In the genomic region with DNA sequence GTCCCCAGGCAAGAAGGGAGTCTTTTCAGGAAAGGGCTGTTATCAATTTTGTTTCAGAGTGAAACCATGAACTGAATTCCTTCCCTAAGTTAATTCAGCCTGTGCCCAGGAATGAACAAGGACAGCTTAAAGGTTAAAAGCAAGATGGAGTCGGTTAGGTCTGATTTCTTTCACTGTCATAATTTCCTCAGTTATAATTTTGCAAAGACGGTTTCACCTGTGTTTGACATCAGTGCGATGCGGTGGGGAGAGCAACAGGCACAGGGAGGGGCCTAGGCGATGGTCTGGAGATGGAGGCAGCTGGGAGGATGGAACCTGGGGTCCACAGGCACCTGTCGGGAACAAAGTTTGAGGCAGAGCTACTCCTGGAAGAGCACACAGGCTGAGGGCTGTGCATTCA, we compare ENCODE assay signal across 8 cellular contexts. TPM values are rescaled to one million over a fixed set of nuclear protein-coding genes. Genes with fewer than 3 reads are reported as not detected.
DNase-seq lines count a peak whose midpoint lies in the region; ATAC-seq, FAIRE-seq and TF ChIP-seq lines count a peak whose summit lies in the region.

No MANE protein-coding gene starts in this region.

- H3K4me3 ChIP-seq in heart left ventricle (peak overlapping the region in 11 of 12 donors; percentile 63 to 99 (median 86)), GM12878 (peak overlapping the region; percentile 90), urinary bladder (ENCODE audit: low read depth, low read length) (peak overlapping the region; percentile 58)

- 73 to 77% (median 75%) methylated on average over 6 of the region's 6 CpGs for WGBS in heart left ventricle, 4 donors
- 72% methylated on average over 6 of the region's 6 CpGs for WGBS in GM12878 (ENCODE audit: insufficient coverage, insufficient replicate concordance, low lambda C conversion rate, missing lambda C conversion rate)
- 80% methylated on average over 6 of the region's 6 CpGs for WGBS in urinary bladder

- H3K27me3 ChIP-seq in heart left ventricle (no peaks in the 10 kb centered on the region), GM12878 (replicated peaks in 1 of 2; ENCODE audit: control insufficient read depth in 2 of 2, insufficient read depth in 2 of 2, low read length in 1 of 2) (no peaks in the 10 kb centered on the region)

- peaks cover 0 to 9% (median 0%) of the 10 kb centered on the region in 9 donors for H3K36me3 ChIP-seq in heart left ventricle
- H3K36me3 ChIP-seq in GM12878 (ENCODE audit: control insufficient read depth in 2 of 2, insufficient read depth in 2 of 2, low read length in 1 of 2): peaks cover 0 to 9% of the 10 kb centered on the region in 2 experiments; a peak in 2 of 4 replicates
- peaks cover 1% of the 10 kb centered on the region for H3K36me3 ChIP-seq in urinary bladder (ENCODE audit: insufficient read depth)

- intact Hi-C loops in heart left ventricle (cut with DNase I) (no loop called here), cardiac septum (cut with DNase I) (no loop called here), GM12878 (cut with micrococcal nuclease; ENCODE audit: unreplicated experiment) (no loop called here)

- DNase-seq in heart left ventricle (no peak), cardiac septum (ENCODE audit: low spot score) (no peak), GM12878 (ENCODE audit: low read depth, low spot score) (no peak), memory B cell (ENCODE audit: low spot score in 2 of 2) (no peak), mesenteric fat pad (ENCODE audit: low spot score) (no peak), SW 1271 (lab: John Stamatoyannopoulos, UW) (no peak), NCI-H2196 treated with DMSO at 0.1 percent for 48 hours (lab: John Stamatoyannopoulos, UW; ENCODE audit: unreplicated experiment) (no peak)

- TF ChIP-seq EP300 in GM12878 (IDR thresholded peaks at IDR 0.05; ENCODE audit: borderline replicate concordance in 1 of 2, control insufficient read depth in 1 of 2, low read depth in 2 of 2, low read length in 2 of 2): no peak

- CTCF ChIA-PET in GM12878 (lab: Yijun Ruan, JAX): interaction anchor here (1.3 kb wide), 1 partner anchor 65 kb away, joined by 4 read pairs; no protein-coding TSS in a partner anchor

- no peaks in the 10 kb centered on the region for H3K27me3 Mint-ChIP-seq in memory B cell

- ATAC-seq in heart left ventricle (no peak), GM12878 (no peak), memory B cell (ENCODE audit: low read depth) (no peak)

- TF ChIP-seq RAD21 in GM12878 (IDR thresholded peaks at IDR 0.05; ENCODE audit: insufficient read depth, low read depth, low read length): no peak

- TF ChIP-seq CTCF in heart left ventricle (IDR thresholded peaks at IDR 0.05): no peak
- TF ChIP-seq CTCF in GM12878 (IDR thresholded peaks at IDR 0.05 in 2 of 3, conservative IDR thresholded peaks at IDR 0.05 in 1 of 3; ENCODE audit: control insufficient read depth in 2 of 3, extremely low read depth in 1 of 3, insufficient read depth in 1 of 3, low read depth in 3 of 3, low read length in 3 of 3): no peak

- in situ Hi-C loops in GM12878 (cut with MboI): loop anchor here (25.0 kb wide), 1 partner anchor 1683 kb away; the partner anchor contains the start of gene ZNF444

- peak overlapping the region; percentile 87 for H3K9ac ChIP-seq in GM12878 (ENCODE audit: control insufficient read depth, insufficient read depth, low read length)

- H3K79me2 ChIP-seq in GM12878 (ENCODE audit: control insufficient read depth, insufficient read depth, low read length): peaks cover 40% of the 10 kb centered on the region

- H3K9me3 ChIP-seq in heart left ventricle (no peaks in the 10 kb centered on the region), GM12878 (replicated peaks; ENCODE audit: control insufficient read depth, insufficient read depth, low read length) (no peaks in the 10 kb centered on the region)

- H3K36me3 Mint-ChIP-seq in memory B cell: peaks cover 3% of the 10 kb centered on the region

- SMC1A ChIA-PET in GM12878 (lab: Charles Lee; ENCODE audit: uncharacterized antibody, unreplicated experiment): interaction anchor here (1.0 to 2.5 kb wide), 3 partner anchors 19 to 73 kb away, joined by 3 to 7 read pairs (median 4); partner anchors contain the start of gene ZNF776

- no peak for TF ChIP-seq POLR2A in heart left ventricle (IDR thresholded peaks at IDR 0.05)
- no peak for TF ChIP-seq POLR2A in GM12878 (IDR thresholded peaks at IDR 0.05; ENCODE audit: low read depth, low read length)

- RAD21 ChIA-PET in GM12878 (lab: Charles Lee; ENCODE audit: unreplicated experiment): interaction anchor here (1.2 to 1.5 kb wide), 2 partner anchors 49 to 51 kb away, joined by 3 to 4 read pairs; partner anchors contain the start of gene ZNF586

- peak overlapping the region; percentile 95 for H3K4me3 Mint-ChIP-seq in memory B cell

- H4K20me1 ChIP-seq in GM12878 (ENCODE audit: control insufficient read depth, insufficient read depth): no peaks in the 10 kb centered on the region

- no TSS peak for BruUV-seq in GM12878 (replicated peaks; lab: Mats Ljungman, UMichigan)

- peak overlapping the region in 5 of 12 donors; percentile 74 to 82 (median 78) for H3K27ac ChIP-seq in heart left ventricle
- peak overlapping the region; percentile 72; the same call in 1 of the 2 replicates for H3K27ac ChIP-seq in GM12878 (ENCODE audit: control insufficient read depth, insufficient read depth)
- H3K27ac ChIP-seq in urinary bladder (ENCODE audit: low read depth): no peak overlapping the region

- peak overlapping the region; percentile 94 for H3K4me2 ChIP-seq in GM12878 (ENCODE audit: control insufficient read depth, insufficient read depth)

- H3K4me1 ChIP-seq in heart left ventricle: peaks cover 0 to 31% (median 12%) of the 10 kb centered on the region in 12 donors
- peaks cover 4% of the 10 kb centered on the region; the same call in 1 of the 2 replicates for H3K4me1 ChIP-seq in GM12878 (ENCODE audit: control insufficient read depth, insufficient read depth, low read length)
- H3K4me1 ChIP-seq in urinary bladder (ENCODE audit: insufficient read depth): no peaks in the 10 kb centered on the region

- no peaks in the 10 kb centered on the region for H3K9me3 Mint-ChIP-seq in memory B cell

- peaks cover 41% of the 10 kb centered on the region for H3K4me1 Mint-ChIP-seq in memory B cell

- H2AFZ ChIP-seq in GM12878 (ENCODE audit: control insufficient read depth, low read depth, low read length): no peak overlapping the region

- POLR2A ChIA-PET in GM12878 (lab: Charles Lee): interaction anchor here (0.7 to 1.0 kb wide), 2 partner anchors 51 to 73 kb away, joined by 3 read pairs; partner anchors contain the start of gene ZNF586

- no peak for FAIRE-seq in GM12878 (lab: Jason Lieb, UNC)

- H3K27ac Mint-ChIP-seq in memory B cell: peak overlapping the region; percentile 94

RNA-seq across cellular contexts. Expression of gene ZNF552, which starts 5.9 kb away (rescaled TPM):
- total RNA-seq in heart left ventricle: 1 to 10 TPM; 2.6 to 5.2 (median 3.9) TPM
- 1 to 10 TPM; 1.7 to 3.4 TPM for polyA plus RNA-seq in heart left ventricle
- 3.0 TPM for total RNA-seq in cardiac septum
- 43.5 and 52.8 TPM in 2 replicates for total RNA-seq in GM12878 (2013; cell fraction: nucleolus; rRNA removed)
- 9.9 and 12.4 TPM in 2 replicates for total RNA-seq in GM12878 (2014; rRNA removed)
- 13.3 and 14.8 TPM in 2 replicates for total RNA-seq in GM12878 (2014; rRNA removed; fragmentation: Illumina TruSeq; extraction: Trizol)
- total RNA-seq in GM12878 (2021): 6.3 and 7.7 TPM in 2 replicates
- 6.4 TPM for polyA plus RNA-seq in GM12878 (2011; ENCODE audit: low read depth)
- polyA plus RNA-seq in GM12878 (2011; rRNA removed): 8.8 and 9.9 TPM in 2 replicates
- 6.9 and 9.1 TPM in 2 replicates for polyA plus RNA-seq in GM12878 (2011; cell fraction: cytosol; rRNA removed)
- polyA plus RNA-seq in GM12878 (2011; cell fraction: nucleus; rRNA removed): 10.2 and 13.3 TPM in 2 replicates
- 7.5 and 7.7 TPM in 2 replicates for polyA plus RNA-seq in GM12878 (2012)
- polyA plus RNA-seq in GM12878 (2014; fragmentation: Illumina TruSeq; extraction: Trizol): 10.8 and 10.9 TPM in 2 replicates
- 1 to 10 TPM; 3.6 to 5.4 TPM for polyA plus RNA-seq in GM12878 (2014; fragmentation: Nextera tagmentation; extraction: Ambion mirVana)
- polyA plus RNA-seq in GM12878 (2014; rRNA removed): 7.1 and 7.5 TPM in 2 replicates
- 1 to 10 TPM; 6.0 to 8.2 TPM for polyA plus RNA-seq in GM12878 (2016; fragmentation: Nextera tagmentation; extraction: Ambion mirVana)
- 18.8 and 24.6 TPM in 2 replicates for polyA minus RNA-seq in GM12878 (2011; rRNA and poly(A)+ RNA removed)
- polyA minus RNA-seq in GM12878 (2011; cell fraction: cytosol; rRNA and poly(A)+ RNA removed): 4.9 and 6.5 TPM in 2 replicates
- 12.8 and 27.7 TPM in 2 replicates for polyA minus RNA-seq in GM12878 (2011; cell fraction: nucleus; rRNA and poly(A)+ RNA removed)
- 24.5 TPM for total RNA-seq in urinary bladder
- polyA plus RNA-seq in urinary bladder: 6.5 TPM
- 4.0 TPM for total RNA-seq in mesenteric fat pad

RNA-seq across cellular contexts. Expression of gene ZNF587B, which starts 9.5 kb away (rescaled TPM):
- 1 to 10 TPM; 4.6 to 9.2 (median 6.5) TPM for total RNA-seq in heart left ventricle
- polyA plus RNA-seq in heart left ventricle: 1 to 10 TPM; 2.9 to 5.9 TPM
- 7.6 TPM for total RNA-seq in cardiac septum
- total RNA-seq in GM12878 (2013; cell fraction: nucleolus; rRNA removed): 93.7 and 97.3 TPM in 2 replicates
- 25.6 and 26.0 TPM in 2 replicates for total RNA-seq in GM12878 (2014; rRNA removed)
- 33.3 and 33.9 TPM in 2 replicates for total RNA-seq in GM12878 (2014; rRNA removed; fragmentation: Illumina TruSeq; extraction: Trizol)
- 22.5 and 24.7 TPM in 2 replicates for total RNA-seq in GM12878 (2021)
- polyA plus RNA-seq in GM12878 (2011; ENCODE audit: low read depth): 23.9 TPM
- 15.9 and 19.5 TPM in 2 replicates for polyA plus RNA-seq in GM12878 (2011; rRNA removed)
- polyA plus RNA-seq in GM12878 (2011; cell fraction: cytosol; rRNA removed): 8.5 and 8.9 TPM in 2 replicates
- 15.5 and 18.9 TPM in 2 replicates for polyA plus RNA-seq in GM12878 (2011; cell fraction: nucleus; rRNA removed)
- polyA plus RNA-seq in GM12878 (2012): 9.5 and 20.1 TPM in 2 replicates
- 13.1 and 13.3 TPM in 2 replicates for polyA plus RNA-seq in GM12878 (2014; fragmentation: Illumina TruSeq; extraction: Trizol)
- polyA plus RNA-seq in GM12878 (2014; fragmentation: Nextera tagmentation; extraction: Ambion mirVana): 1 to 10 TPM; 4.1 to 5.5 TPM
- polyA plus RNA-seq in GM12878 (2014; rRNA removed): 10.7 and 12.7 TPM in 2 replicates
- polyA plus RNA-seq in GM12878 (2016; fragmentation: Nextera tagmentation; extraction: Ambion mirVana): 10 to 100 TPM; 14.5 to 17.7 TPM
- polyA minus RNA-seq in GM12878 (2011; rRNA and poly(A)+ RNA removed): 31.2 and 38.5 TPM in 2 replicates
- polyA minus RNA-seq in GM12878 (2011; cell fraction: cytosol; rRNA and poly(A)+ RNA removed): 14.4 and 15.3 TPM in 2 replicates
- 9.1 and 16.3 TPM in 2 replicates for polyA minus RNA-seq in GM12878 (2011; cell fraction: nucleus; rRNA and poly(A)+ RNA removed)
- total RNA-seq in urinary bladder: 29.1 TPM
- polyA plus RNA-seq in urinary bladder: 3.8 TPM
- 16.6 TPM for total RNA-seq in mesenteric fat pad

RNA-seq across cellular contexts. Expression of gene ZNF587, which starts 29.1 kb away (rescaled TPM):
- total RNA-seq in heart left ventricle (10 to 100 TPM in 7 of 9 donors, 1 to 10 TPM in 2; 9.4 to 25.4 (median 15.0) TPM), cardiac septum (23.8 TPM), GM12878 (2014; rRNA removed) (13.1 and 15.2 TPM in 2 replicates), GM12878 (2014; rRNA removed; fragmentation: Illumina TruSeq; extraction: Trizol) (23.4 and 23.8 TPM in 2 replicates), GM12878 (2021) (20.2 and 27.8 TPM in 2 replicates), urinary bladder (45.4 TPM), mesenteric fat pad (25.7 TPM)
- polyA plus RNA-seq in heart left ventricle (10 to 100 TPM in 1 of 2 donors, 1 to 10 TPM in 1; 8.9 to 23.3 TPM), GM12878 (2011; rRNA removed) (20.1 and 22.2 TPM in 2 replicates), GM12878 (2014; fragmentation: Illumina TruSeq; extraction: Trizol) (16.4 and 17.7 TPM in 2 replicates), GM12878 (2014; fragmentation: Nextera tagmentation; extraction: Ambion mirVana) (1 to 10 TPM; 1.9 to 2.6 TPM), GM12878 (2014; rRNA removed) (14.0 and 15.0 TPM in 2 replicates), GM12878 (2016; fragmentation: Nextera tagmentation; extraction: Ambion mirVana) (1 to 10 TPM; 6.7 to 8.5 TPM), urinary bladder (7.5 TPM)
- 91.3 and 96.6 TPM in 2 replicates for total RNA-seq in GM12878 (2013; cell fraction: nucleolus; rRNA removed)
- 10.1 TPM for polyA plus RNA-seq in GM12878 (2011; ENCODE audit: low read depth)
- polyA plus RNA-seq in GM12878 (2011; cell fraction: cytosol; rRNA removed): 14.4 and 16.8 TPM in 2 replicates
- polyA plus RNA-seq in GM12878 (2011; cell fraction: nucleus; rRNA removed): 26.2 and 31.1 TPM in 2 replicates
- polyA plus RNA-seq in GM12878 (2012): 11.8 and 13.2 TPM in 2 replicates
- polyA minus RNA-seq in GM12878 (2011; rRNA and poly(A)+ RNA removed): 17.7 and 28.5 TPM in 2 replicates
- polyA minus RNA-seq in GM12878 (2011; cell fraction: cytosol; rRNA and poly(A)+ RNA removed): 16.3 and 22.0 TPM in 2 replicates
- polyA minus RNA-seq in GM12878 (2011; cell fraction: nucleus; rRNA and poly(A)+ RNA removed): 10.5 and 13.7 TPM in 2 replicates

RNA-seq across cellular contexts. Expression of gene ZNF586, which starts 51.1 kb away (rescaled TPM):
- total RNA-seq in heart left ventricle (10 to 100 TPM in 7 of 9 donors, 1 to 10 TPM in 2; 6.7 to 13.3 (median 11.9) TPM), cardiac septum (16.8 TPM), GM12878 (2014; rRNA removed) (20.6 and 24.2 TPM in 2 replicates), GM12878 (2014; rRNA removed; fragmentation: Illumina TruSeq; extraction: Trizol) (22.6 and 24.2 TPM in 2 replicates), GM12878 (2021) (16.5 and 19.7 TPM in 2 replicates), urinary bladder (33.8 TPM), mesenteric fat pad (13.0 TPM)
- polyA plus RNA-seq in heart left ventricle (1 to 10 TPM; 8.5 to 9.2 TPM), GM12878 (2011; rRNA removed) (18.4 and 25.4 TPM in 2 replicates), GM12878 (2014; fragmentation: Illumina TruSeq; extraction: Trizol) (16.3 and 18.7 TPM in 2 replicates), GM12878 (2014; fragmentation: Nextera tagmentation; extraction: Ambion mirVana) (1 to 10 TPM; 3.9 to 5.7 TPM), GM12878 (2014; rRNA removed) (13.2 and 13.8 TPM in 2 replicates), GM12878 (2016; fragmentation: Nextera tagmentation; extraction: Ambion mirVana) (10 to 100 TPM; 13.6 to 13.8 TPM), urinary bladder (9.2 TPM)
- 96.7 and 98.5 TPM in 2 replicates for total RNA-seq in GM12878 (2013; cell fraction: nucleolus; rRNA removed)
- 13.3 TPM for polyA plus RNA-seq in GM12878 (2011; ENCODE audit: low read depth)
- polyA plus RNA-seq in GM12878 (2011; cell fraction: cytosol; rRNA removed): 12.3 and 16.2 TPM in 2 replicates
- 15.6 and 15.7 TPM in 2 replicates for polyA plus RNA-seq in GM12878 (2011; cell fraction: nucleus; rRNA removed)
- 14.5 and 16.1 TPM in 2 replicates for polyA plus RNA-seq in GM12878 (2012)
- 26.3 and 27.6 TPM in 2 replicates for polyA minus RNA-seq in GM12878 (2011; rRNA and poly(A)+ RNA removed)
- 13.1 and 14.5 TPM in 2 replicates for polyA minus RNA-seq in GM12878 (2011; cell fraction: cytosol; rRNA and poly(A)+ RNA removed)
- polyA minus RNA-seq in GM12878 (2011; cell fraction: nucleus; rRNA and poly(A)+ RNA removed): 17.0 and 25.0 TPM in 2 replicates
